Comparison of ENCODE assay signal across 20 cellular contexts in the genomic region with DNA sequence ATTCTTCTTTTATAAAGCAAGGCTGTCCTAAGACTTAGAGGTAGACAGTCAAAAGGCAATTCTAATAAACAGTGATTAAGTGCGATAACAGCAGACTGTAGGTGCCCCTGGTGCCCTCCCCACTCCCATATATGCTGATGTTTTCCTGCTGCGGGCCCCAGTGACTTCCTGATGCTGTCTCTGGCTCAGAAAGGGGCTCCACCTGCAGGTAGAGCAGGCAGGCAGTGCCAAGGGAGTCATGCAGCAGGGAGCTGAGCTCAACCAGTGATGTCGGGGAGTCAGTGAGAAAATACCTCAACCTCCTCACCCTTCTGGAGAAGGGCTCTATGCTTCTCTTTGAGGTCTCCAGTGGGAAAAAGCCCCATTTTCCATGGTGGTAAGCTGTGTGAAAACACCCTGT.
"Had no signal": no experiment of that assay in that cellular context is flagged by ENCODE, and none has a peak within 500 bp of the region (broad histone marks: within the 10 kb centered on the region; RNA-seq: fewer than 3 reads in every experiment).

No MANE protein-coding gene starts in this region.

- H3K36me3 ChIP-seq: esophagus muscularis mucosa, gastrocnemius medialis, heart right ventricle, neutrophil, sigmoid colon, stomach had no signal

- DNase-seq: cortex of kidney; effector memory CD4-positive, alpha-beta T cell; gastrocnemius medialis; heart right ventricle; kidney glomerular epithelial cell; naive thymus-derived CD8-positive, alpha-beta T cell; psoas muscle; retina; sigmoid colon; stimulated activated CD4-positive, alpha-beta T cell treated with anti-CD3 and anti-CD28 coated beads, Interleukin-2, amount 100 ng/mL, for 24 hours; stimulated activated CD4-positive, alpha-beta T cell treated with anti-CD3 and anti-CD28 coated beads, Interleukin-4, amount 100 ng/mL, for 4 hours; stimulated activated naive CD4-positive, alpha-beta T cell; stomach; trophoblast cell had no signal

- H3K4me3 Mint-ChIP-seq: naive thymus-derived CD8-positive, alpha-beta T cell had no signal

- FAIRE-seq: islet of Langerhans, urothelium cell line had no signal

- H3K4me1 Mint-ChIP-seq: naive thymus-derived CD8-positive, alpha-beta T cell had no signal

- H3K4me1 ChIP-seq: gastrocnemius medialis, psoas muscle, sigmoid colon, stomach had no signal

- H3K4me3 ChIP-seq: esophagus muscularis mucosa, gastrocnemius medialis, heart right ventricle, psoas muscle, sigmoid colon, skin epidermis, stomach had no signal

- ATAC-seq: gastrocnemius medialis; heart right ventricle; naive thymus-derived CD8-positive, alpha-beta T cell; psoas muscle had no signal

- H3K27ac ChIP-seq: epithelial cell of prostate, esophagus muscularis mucosa, gastrocnemius medialis, heart right ventricle, neutrophil, psoas muscle, sigmoid colon, skin epidermis, stomach had no signal

- H3K9me3 ChIP-seq: gastrocnemius medialis, neutrophil, psoas muscle, stomach had no signal

- H3K27me3 ChIP-seq: esophagus muscularis mucosa, gastrocnemius medialis, neutrophil, sigmoid colon, stomach had no signal

- H3K36me3 Mint-ChIP-seq: naive thymus-derived CD8-positive, alpha-beta T cell had no signal

- H3K27ac Mint-ChIP-seq: naive thymus-derived CD8-positive, alpha-beta T cell had no signal
